ENCODE assay signal across 1 cellular context in the genomic region with DNA sequence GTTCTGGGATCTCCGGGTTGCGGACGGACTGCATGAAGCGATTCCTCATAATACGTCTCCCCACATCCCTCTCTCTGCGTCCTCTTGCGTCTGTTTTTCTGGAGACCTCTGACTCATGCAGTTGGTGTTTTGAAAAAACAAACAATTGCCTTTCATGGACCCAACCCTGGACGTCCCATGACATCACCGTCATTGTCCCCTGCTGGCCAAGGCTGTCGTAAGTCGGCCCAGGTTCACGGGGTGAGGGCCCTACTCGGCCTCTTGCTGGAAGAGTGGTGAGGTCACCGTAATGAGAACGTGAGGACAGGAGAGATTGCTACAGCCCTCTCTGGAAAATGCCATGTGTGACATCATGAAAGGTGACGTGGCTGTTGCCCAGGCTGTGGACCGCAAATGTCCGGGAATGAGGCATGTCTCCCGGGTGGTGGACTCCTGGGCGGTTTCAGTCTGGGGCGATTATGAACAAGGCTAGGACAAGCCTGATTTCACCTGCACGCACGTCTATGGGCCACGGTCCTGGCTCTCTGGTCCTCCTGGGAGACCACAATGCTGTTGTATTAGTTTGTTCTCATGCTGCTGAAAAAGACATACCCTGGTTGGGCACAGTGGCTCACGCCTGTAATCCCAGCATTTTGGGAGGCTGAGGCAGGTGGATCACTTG.
TF ChIP-seq lines count a peak whose summit lies in the region.

No MANE protein-coding gene starts in this region.

TF ChIP-seq in HepG2, 621 proteins besides CTCF, POLR2A, EP300 and RAD21 (continued from another document and continues in another):
- no peak for TF ChIP-seq ZBTB40 (IDR thresholded peaks at IDR 0.05)
- peak; percentile 25; the same call in 1 of the 2 replicates for TF ChIP-seq ZBTB40 (CRISPR knock-in tag; IDR thresholded peaks at IDR 0.05)
- peak; percentile 75; the same call in 1 of the 2 replicates for TF ChIP-seq SNAPC4 (CRISPR knock-in tag; IDR thresholded peaks at IDR 0.05)
- no peak for TF ChIP-seq ZNF776 (CRISPR knock-in tag; IDR thresholded peaks at IDR 0.05)
- TF ChIP-seq ZSCAN12 (CRISPR knock-in tag; IDR thresholded peaks at IDR 0.05) = no peak
- TF ChIP-seq BATF2 (CRISPR knock-in tag; IDR thresholded peaks at IDR 0.05) = no peak
- no peak for TF ChIP-seq FOXA1 (IDR thresholded peaks at IDR 0.05)
- TF ChIP-seq FOXA1 (CRISPR knock-in tag; IDR thresholded peaks at IDR 0.05) = peak; percentile 6; the same call in 1 of the 2 replicates
- no peak for TF ChIP-seq SNAI1 (CRISPR knock-in tag; IDR thresholded peaks at IDR 0.05; ENCODE audit: borderline replicate concordance)
- TF ChIP-seq, protein P1, sequence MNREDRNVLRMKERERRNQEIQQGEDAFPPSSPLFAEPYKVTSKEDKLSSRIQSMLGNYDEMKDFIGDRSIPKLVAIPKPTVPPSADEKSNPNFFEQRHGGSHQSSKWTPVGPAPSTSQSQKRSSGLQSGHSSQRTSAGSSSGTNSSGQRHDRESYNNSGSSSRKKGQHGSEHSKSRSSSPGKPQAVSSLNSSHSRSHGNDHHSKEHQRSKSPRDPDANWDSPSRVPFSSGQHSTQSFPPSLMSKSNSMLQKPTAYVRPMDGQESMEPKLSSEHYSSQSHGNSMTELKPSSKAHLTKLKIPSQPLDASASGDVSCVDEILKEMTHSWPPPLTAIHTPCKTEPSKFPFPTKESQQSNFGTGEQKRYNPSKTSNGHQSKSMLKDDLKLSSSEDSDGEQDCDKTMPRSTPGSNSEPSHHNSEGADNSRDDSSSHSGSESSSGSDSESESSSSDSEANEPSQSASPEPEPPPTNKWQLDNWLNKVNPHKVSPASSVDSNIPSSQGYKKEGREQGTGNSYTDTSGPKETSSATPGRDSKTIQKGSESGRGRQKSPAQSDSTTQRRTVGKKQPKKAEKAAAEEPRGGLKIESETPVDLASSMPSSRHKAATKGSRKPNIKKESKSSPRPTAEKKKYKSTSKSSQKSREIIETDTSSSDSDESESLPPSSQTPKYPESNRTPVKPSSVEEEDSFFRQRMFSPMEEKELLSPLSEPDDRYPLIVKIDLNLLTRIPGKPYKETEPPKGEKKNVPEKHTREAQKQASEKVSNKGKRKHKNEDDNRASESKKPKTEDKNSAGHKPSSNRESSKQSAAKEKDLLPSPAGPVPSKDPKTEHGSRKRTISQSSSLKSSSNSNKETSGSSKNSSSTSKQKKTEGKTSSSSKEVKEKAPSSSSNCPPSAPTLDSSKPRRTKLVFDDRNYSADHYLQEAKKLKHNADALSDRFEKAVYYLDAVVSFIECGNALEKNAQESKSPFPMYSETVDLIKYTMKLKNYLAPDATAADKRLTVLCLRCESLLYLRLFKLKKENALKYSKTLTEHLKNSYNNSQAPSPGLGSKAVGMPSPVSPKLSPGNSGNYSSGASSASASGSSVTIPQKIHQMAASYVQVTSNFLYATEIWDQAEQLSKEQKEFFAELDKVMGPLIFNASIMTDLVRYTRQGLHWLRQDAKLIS (CRISPR knock-in tag; IDR thresholded peaks at IDR 0.05) = no peak
- TF ChIP-seq FOSL2 (CRISPR knock-in tag; IDR thresholded peaks at IDR 0.05) = peak; percentile 98
- peak; percentile 87 for TF ChIP-seq JUNB (CRISPR knock-in tag; IDR thresholded peaks at IDR 0.05; ENCODE audit: borderline replicate concordance)
- TF ChIP-seq ZNF501 (CRISPR knock-in tag; IDR thresholded peaks at IDR 0.05) = peak; percentile 87
- no peak for TF ChIP-seq ZNF770 (CRISPR knock-in tag; IDR thresholded peaks at IDR 0.05)
- TF ChIP-seq GATAD1 (CRISPR knock-in tag; IDR thresholded peaks at IDR 0.05) = peak; percentile 66
- TF ChIP-seq SNRNP70 (IDR thresholded peaks at IDR 0.05; ENCODE audit: low read depth, low read length) = no peak
- TF ChIP-seq IRX3 (CRISPR knock-in tag; IDR thresholded peaks at IDR 0.05; ENCODE audit: borderline replicate concordance, low read depth) = no peak
- TF ChIP-seq E2F1 (CRISPR knock-in tag; IDR thresholded peaks at IDR 0.05) = no peak
- no peak for TF ChIP-seq CENPT (CRISPR knock-in tag; IDR thresholded peaks at IDR 0.05; ENCODE audit: low read depth)
- TF ChIP-seq, protein P2, sequence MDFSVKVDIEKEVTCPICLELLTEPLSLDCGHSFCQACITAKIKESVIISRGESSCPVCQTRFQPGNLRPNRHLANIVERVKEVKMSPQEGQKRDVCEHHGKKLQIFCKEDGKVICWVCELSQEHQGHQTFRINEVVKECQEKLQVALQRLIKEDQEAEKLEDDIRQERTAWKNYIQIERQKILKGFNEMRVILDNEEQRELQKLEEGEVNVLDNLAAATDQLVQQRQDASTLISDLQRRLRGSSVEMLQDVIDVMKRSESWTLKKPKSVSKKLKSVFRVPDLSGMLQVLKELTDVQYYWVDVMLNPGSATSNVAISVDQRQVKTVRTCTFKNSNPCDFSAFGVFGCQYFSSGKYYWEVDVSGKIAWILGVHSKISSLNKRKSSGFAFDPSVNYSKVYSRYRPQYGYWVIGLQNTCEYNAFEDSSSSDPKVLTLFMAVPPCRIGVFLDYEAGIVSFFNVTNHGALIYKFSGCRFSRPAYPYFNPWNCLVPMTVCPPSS (IDR thresholded peaks at IDR 0.05) = no peak
- no peak for TF ChIP-seq MAZ (IDR thresholded peaks at IDR 0.05; ENCODE audit: borderline replicate concordance, low read depth, low read length)
- peak; percentile 76 for TF ChIP-seq MAZ (CRISPR knock-in tag; IDR thresholded peaks at IDR 0.05; ENCODE audit: low read depth)
- peak; percentile 89; the same call in 1 of the 2 replicates for TF ChIP-seq ZNF350 (CRISPR knock-in tag; IDR thresholded peaks at IDR 0.05; ENCODE audit: borderline replicate concordance, low read depth)
- TF ChIP-seq JARID2 (CRISPR knock-in tag; IDR thresholded peaks at IDR 0.05; ENCODE audit: insufficient replicate concordance) = peak; percentile 54
- TF ChIP-seq SMYD3 (CRISPR knock-in tag; IDR thresholded peaks at IDR 0.05) = no peak
- peak; percentile 94 for TF ChIP-seq RARA (CRISPR knock-in tag; IDR thresholded peaks at IDR 0.05)
- TF ChIP-seq ZNF441 (CRISPR knock-in tag; IDR thresholded peaks at IDR 0.05; ENCODE audit: borderline replicate concordance) = no peak
